10 cellular contexts compared by ENCODE assay signal in genomic region chr7:135716677-135717238, GRCh38. TPM values are rescaled to one million over a fixed set of nuclear protein-coding genes. Genes with fewer than 3 reads are reported as not detected.
DNase-seq lines count a peak whose midpoint lies in the region; ATAC-seq, FAIRE-seq and TF ChIP-seq lines count a peak whose summit lies in the region.
"Had no signal": no experiment of that assay in that cellular context is flagged by ENCODE, and none has a peak within 500 bp of the region (broad histone marks: within the 10 kb centered on the region; RNA-seq: fewer than 3 reads in every experiment).

No MANE protein-coding gene starts in this region.

- no peak for TF ChIP-seq CTCF in AG09309 (IDR thresholded peaks at IDR 0.05; ENCODE audit: control insufficient read depth, insufficient read depth, low read depth, low read length, missing control alignments)
- no peak for TF ChIP-seq CTCF in RWPE1 (conservative IDR thresholded peaks at IDR 0.05; ENCODE audit: low read depth)
- TF ChIP-seq CTCF in D721Med (IDR thresholded peaks at IDR 0.05; ENCODE audit: insufficient read depth, missing control alignments), result no peak

- H3K4me1 ChIP-seq in HAP-1, result no peaks in the 10 kb centered on the region

- CTCF ChIA-PET in RWPE1 (lab: Yijun Ruan, JAX), result interaction anchor here (0.9 kb wide), 1 partner anchor 43 kb away, joined by 5 read pairs; no protein-coding TSS in a partner anchor

- H3K27me3 ChIP-seq in HAP-1 (ENCODE audit: low read depth), result no peaks in the 10 kb centered on the region

- in situ Hi-C loops in HAP-1 (cut with MboI; ENCODE audit: low sequenced_read_pairs), result no loop called here

- FAIRE-seq in D721Med (lab: Jason Lieb, UNC), result no peak

- no peaks in the 10 kb centered on the region for H3K36me3 ChIP-seq in HAP-1 (replicated peaks)

- H3K27ac ChIP-seq in RWPE1, result peak overlapping the region; percentile 73

- POLR2A ChIA-PET in RWPE1 (lab: Yijun Ruan, JAX; ENCODE audit: low non-redundant PET), result no interaction called here

- DNase-seq in AG09309 (ENCODE audit: low read depth) (peak; percentile 20), M059J (ENCODE audit: low read depth) (peak; percentile 97), RWPE1 (ENCODE audit: low spot score) (no peak), fibroblast of the conjunctiva (ENCODE audit: low read depth) (peak; percentile 65), left lobe of liver (ENCODE audit: low spot score) (no peak), D721Med (ENCODE audit: insufficient read length, low spot score) (no peak), NCI-H1048 (lab: John Stamatoyannopoulos, UW) (no peak), HAP-1 (ENCODE audit: low spot score in 2 of 2) (no peak)
- DNase-seq: CD8-positive, alpha-beta memory T cell had no signal

- H3K4me3 ChIP-seq in AG09309 (ENCODE audit: control insufficient read depth, low read depth, low read length) (no peak overlapping the region), HAP-1 (no peak overlapping the region)

- no peaks in the 10 kb centered on the region for H3K9me3 ChIP-seq in HAP-1

- no peak for ATAC-seq in left lobe of liver

RNA-seq across cellular contexts. Expression of gene SLC13A4, which starts 11.2 kb away (rescaled TPM):
- total RNA-seq in M059J (2014; rRNA removed; shearing (Covaris generic)), result 0.52 TPM in 1 of 2 replicates, not detected in the other
- total RNA-seq in left lobe of liver, result 0.35 TPM
- total RNA-seq: CD8-positive, alpha-beta memory T cell; T-helper 2 cell treated with Interferon-gamma antibody and Interleukin-4, amounts not matched to agents 100 ng/mL and 5 ng/mL, for 36 hours had no signal

RNA-seq across cellular contexts. Expression of gene FAM180A, which starts 31.9 kb away (rescaled TPM):
- total RNA-seq in M059J (2014; rRNA removed; shearing (Covaris generic)), result 1.9 and 3.4 TPM in 2 replicates
- 4.8 TPM for total RNA-seq in left lobe of liver
- total RNA-seq: CD8-positive, alpha-beta memory T cell; T-helper 2 cell treated with Interferon-gamma antibody and Interleukin-4, amounts not matched to agents 100 ng/mL and 5 ng/mL, for 36 hours had no signal

RNA-seq across cellular contexts. Expression of gene STMP1, which starts 54.4 kb away (rescaled TPM):
- 29.5 and 34.0 TPM in 2 replicates for total RNA-seq in M059J (2014; rRNA removed; shearing (Covaris generic))
- 12.5 TPM for total RNA-seq in left lobe of liver

Comparison
In these comparisons a context has a peak if more than half of its experiments do, and no peak if none do; other contexts are left out.
1. DNase-seq: peak in AG09309 (single experiment), M059J (single experiment) and fibroblast of the conjunctiva (single experiment); none in RWPE1 (single experiment), left lobe of liver (single experiment), D721Med (single experiment), NCI-H1048 (single experiment) and HAP-1 (0 of 2).